In the genomic region with DNA sequence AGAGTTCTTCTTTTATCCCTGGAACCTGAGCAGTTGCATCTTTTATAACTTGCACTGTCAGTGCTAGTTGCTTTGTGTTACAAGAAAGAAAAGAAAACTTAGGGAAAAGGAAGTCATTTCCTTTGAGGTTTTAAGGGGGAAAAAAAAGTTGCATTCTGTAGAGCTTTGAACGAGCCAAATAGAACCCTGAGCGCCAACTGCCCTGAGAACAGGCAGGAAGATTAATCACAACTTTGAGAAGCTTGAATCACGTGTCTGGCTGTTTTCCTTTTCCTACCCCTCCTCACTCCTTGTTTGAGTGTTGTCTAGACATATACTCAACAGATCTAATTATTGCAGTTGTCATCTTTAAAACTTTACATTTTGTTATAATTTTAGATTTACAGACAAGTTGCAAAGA, we compare ENCODE assay signal across 11 cellular contexts. TPM values are rescaled to one million over a fixed set of nuclear protein-coding genes. Genes with fewer than 3 reads are reported as not detected.
DNase-seq lines count a peak whose midpoint lies in the region; ATAC-seq, FAIRE-seq and TF ChIP-seq lines count a peak whose summit lies in the region.
"Had no signal": no experiment of that assay in that cellular context is flagged by ENCODE, and none has a peak within 500 bp of the region (broad histone marks: within the 10 kb centered on the region; RNA-seq: fewer than 3 reads in every experiment).

No MANE protein-coding gene starts in this region.

- no peak for TF ChIP-seq CTCF in foreskin keratinocyte (conservative IDR thresholded peaks at IDR 0.05)
- TF ChIP-seq CTCF in Peyer's patch (IDR thresholded peaks at IDR 0.05) = no peak

- H3K27me3 Mint-ChIP-seq in activated CD4-positive, alpha-beta memory T cell treated with anti-CD3 and anti-CD28 coated beads for 36 hours = no peaks in the 10 kb centered on the region

- intact Hi-C loops in activated CD4-positive, alpha-beta memory T cell treated with anti-CD3 and anti-CD28 coated beads for 36 hours (cut with micrococcal nuclease) = loop anchor here (1.0 to 2.0 kb wide), 2 partner anchors 11 to 15 kb away; no protein-coding TSS in a partner anchor

- no peaks in the 10 kb centered on the region for H3K36me3 ChIP-seq in Peyer's patch

- no peak for FAIRE-seq in RCC 7860 (lab: Jason Lieb, UNC)

- DNase-seq in activated effector memory CD4-positive, alpha-beta T cell treated with anti-CD3 and anti-CD28 coated beads, Interleukin-2, amount 50 U/mL, for 16 hours = peak; percentile 68
- no peak for DNase-seq in activated effector memory CD4-positive, alpha-beta T cell treated with Interleukin-2 at 50 U/mL for 16 hours
- DNase-seq in activated CD4-positive, alpha-beta memory T cell treated with anti-CD3 and anti-CD28 coated beads for 36 hours = peak; percentile 44
- no peak for DNase-seq in foreskin keratinocyte
- no peak for DNase-seq in stimulated activated naive CD8-positive, alpha-beta T cell treated with anti-CD3 and anti-CD28 coated beads, Interleukin-15, Interleukin-2, amounts not matched to agents 100 U/mL and 50 U/mL, for 24 hours
- DNase-seq in Peyer's patch = no peak
- DNase-seq in RCC 7860 (ENCODE audit: low spot score) = no peak
- DNase-seq in NCI-H2107 (lab: John Stamatoyannopoulos, UW) = no peak
- DNase-seq: cerebellar nuclear complex, NCI-H187 treated with DMSO at 0.1 percent for 48 hours had no signal

- POLR2A ChIA-PET in activated CD4-positive, alpha-beta memory T cell treated with anti-CD3 and anti-CD28 coated beads for 36 hours (lab: Charles Lee) = interaction anchor here (1.4 to 2.6 kb wide), 3 partner anchors 11 to 14 kb away, joined by 3 to 8 read pairs (median 5); no protein-coding TSS in a partner anchor

- H3K27me3 ChIP-seq in foreskin keratinocyte (no peaks in the 10 kb centered on the region), Peyer's patch (no peaks in the 10 kb centered on the region)

- H3K9me3 ChIP-seq in Peyer's patch = no peaks in the 10 kb centered on the region

- H3K36me3 Mint-ChIP-seq in activated CD4-positive, alpha-beta memory T cell treated with anti-CD3 and anti-CD28 coated beads for 36 hours = peaks cover 11% of the 10 kb centered on the region

- ATAC-seq in foreskin keratinocyte = peak; percentile 41
- ATAC-seq in stimulated activated naive CD8-positive, alpha-beta T cell treated with anti-CD3 and anti-CD28 coated beads, Interleukin-15, Interleukin-2, amounts not matched to agents 100 U/mL and 50 U/mL, for 24 hours = peak; percentile 55

- no peak overlapping the region for H3K27ac ChIP-seq in foreskin keratinocyte
- no peak overlapping the region for H3K27ac ChIP-seq in Peyer's patch
- H3K27ac ChIP-seq: C4-2B had no signal

- H3K27ac Mint-ChIP-seq in activated CD4-positive, alpha-beta memory T cell treated with anti-CD3 and anti-CD28 coated beads for 36 hours = peak overlapping the region; percentile 79

- H3K4me1 ChIP-seq in foreskin keratinocyte (peaks cover 23% of the 10 kb centered on the region), Peyer's patch (peaks cover 0 to 26% (median 3%) of the 10 kb centered on the region in 4 donors)

- peaks cover 86% of the 10 kb centered on the region for H3K4me1 Mint-ChIP-seq in activated CD4-positive, alpha-beta memory T cell treated with anti-CD3 and anti-CD28 coated beads for 36 hours (ENCODE audit: low read depth)

- no peaks in the 10 kb centered on the region for H3K9me3 Mint-ChIP-seq in activated CD4-positive, alpha-beta memory T cell treated with anti-CD3 and anti-CD28 coated beads for 36 hours

- peak overlapping the region; percentile 36 for H3K4me3 Mint-ChIP-seq in activated CD4-positive, alpha-beta memory T cell treated with anti-CD3 and anti-CD28 coated beads for 36 hours

- no peak for TF ChIP-seq POLR2A in Peyer's patch (IDR thresholded peaks at IDR 0.05)

- H3K4me3 ChIP-seq in Peyer's patch = no peak overlapping the region

- CTCF ChIA-PET in activated CD4-positive, alpha-beta memory T cell treated with anti-CD3 and anti-CD28 coated beads for 36 hours (lab: Charles Lee) = interaction anchor here (0.5 to 4.8 kb wide), 7 partner anchors 11 to 228 kb away, joined by 3 to 42 read pairs (median 5); a partner anchor contains a TSS

RNA-seq across cellular contexts. Expression of a gene that starts 12.5 kb away (rescaled TPM):
- total RNA-seq in activated CD4-positive, alpha-beta memory T cell treated with anti-CD3 and anti-CD28 coated beads for 36 hours = 10 to 100 TPM; 39.2 to 44.4 TPM
- total RNA-seq in foreskin keratinocyte (29.7 and 29.9 TPM in 2 replicates), Peyer's patch (100 to 1,000 TPM in 1 of 4 donors, 10 to 100 TPM in 3; 62.7 to 136 (median 90.5) TPM)
- 7.2 and 8.8 TPM in 2 replicates for polyA plus RNA-seq in foreskin keratinocyte

Comparison
In these comparisons a context has a peak if more than half of its experiments do, and no peak if none do; other contexts are left out.
1. DNase-seq: peak in activated effector memory CD4-positive, alpha-beta T cell treated with anti-CD3 and anti-CD28 coated beads, Interleukin-2, amount 50 U/mL, for 16 hours (single experiment) and activated CD4-positive, alpha-beta memory T cell treated with anti-CD3 and anti-CD28 coated beads for 36 hours (single experiment); none in activated effector memory CD4-positive, alpha-beta T cell treated with Interleukin-2 at 50 U/mL for 16 hours (single experiment), foreskin keratinocyte (0 of 2), stimulated activated naive CD8-positive, alpha-beta T cell treated with anti-CD3 and anti-CD28 coated beads, Interleukin-15, Interleukin-2, amounts not matched to agents 100 U/mL and 50 U/mL, for 24 hours (single experiment), Peyer's patch (0 of 3), RCC 7860 (single experiment) and NCI-H2107 (single experiment).